In the genomic region with DNA sequence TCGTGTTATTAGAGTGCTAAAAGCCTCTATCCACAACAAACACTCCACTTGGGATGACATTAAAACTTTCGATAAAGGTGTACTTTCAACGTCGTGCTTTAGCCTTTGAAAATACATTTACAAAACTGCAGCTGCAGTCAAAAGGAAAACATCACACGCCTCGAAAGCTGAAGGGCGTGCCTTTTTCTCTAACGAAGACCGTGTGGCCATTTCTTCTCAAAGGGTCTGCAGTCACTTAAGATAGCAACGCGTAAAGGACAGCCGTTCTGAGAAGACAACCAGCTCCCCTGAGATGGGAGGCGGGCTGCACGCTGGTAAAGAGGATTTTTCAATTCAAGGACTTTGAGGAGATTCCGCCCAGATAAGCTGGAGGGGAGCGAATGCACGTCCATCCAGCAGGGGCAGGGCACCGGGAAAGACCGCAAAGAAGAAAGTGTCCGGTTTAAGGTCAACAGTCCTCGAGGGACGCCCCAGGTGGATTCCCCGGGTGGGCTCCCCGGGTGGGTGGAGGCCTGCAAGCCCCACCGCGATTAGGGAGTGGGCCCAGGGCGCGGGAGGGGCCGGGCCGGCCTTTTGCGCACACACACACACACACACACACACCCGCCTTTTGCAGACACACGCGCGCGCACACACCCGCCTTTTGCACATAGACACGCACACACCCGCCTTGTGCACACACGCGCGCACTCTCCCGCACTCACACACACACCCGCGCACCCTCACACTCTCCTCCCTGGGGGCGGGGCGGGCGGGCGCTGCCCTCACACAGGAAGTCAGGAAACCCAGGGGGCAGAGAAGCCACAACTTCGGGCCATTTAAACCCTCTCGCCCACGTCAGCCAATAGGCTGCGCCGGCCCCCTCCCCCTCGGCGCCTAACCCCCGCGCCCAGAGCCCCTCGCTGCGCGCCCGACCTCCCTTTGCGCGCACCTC, we compare ENCODE assay signal across 1 cellular context.
TF ChIP-seq lines count a peak whose summit lies in the region.

No MANE protein-coding gene starts in this region.

TF ChIP-seq in HepG2, 621 proteins besides CTCF, POLR2A, EP300 and RAD21 (continued from another document and continues in another):
- TF ChIP-seq RARG (CRISPR knock-in tag; IDR thresholded peaks at IDR 0.05; ENCODE audit: low read depth) (peak; percentile 69; the same call in 1 of the 2 replicates), SALL1 (CRISPR knock-in tag; IDR thresholded peaks at IDR 0.05) (peak; percentile 46; the same call in 1 of the 2 replicates), TP53 (CRISPR knock-in tag; conservative IDR thresholded peaks at IDR 0.05) (no peak), SP1 (IDR thresholded peaks at IDR 0.05) (no peak), SP1 (CRISPR knock-in tag; IDR thresholded peaks at IDR 0.05) (no peak), HDAC1 (CRISPR knock-in tag; IDR thresholded peaks at IDR 0.05) (peak; percentile 7; the same call in 1 of the 2 replicates), ZSCAN30 (CRISPR knock-in tag; IDR thresholded peaks at IDR 0.05) (no peak), HOXA3 (CRISPR knock-in tag; IDR thresholded peaks at IDR 0.05) (peak; percentile 53; the same call in 1 of the 2 replicates), HDAC2 (CRISPR knock-in tag; IDR thresholded peaks at IDR 0.05) (no peak), ZNF839 (CRISPR knock-in tag; IDR thresholded peaks at IDR 0.05; ENCODE audit: borderline replicate concordance) (no peak; the same call in 1 of the 2 replicates), GABPA (IDR thresholded peaks at IDR 0.05; ENCODE audit: low read depth, low read length) (no peak), GABPA (CRISPR knock-in tag; IDR thresholded peaks at IDR 0.05; ENCODE audit: low read depth) (peak; percentile 38; the same call in 1 of the 2 replicates), IKZF4 (CRISPR knock-in tag; IDR thresholded peaks at IDR 0.05; ENCODE audit: borderline replicate concordance, low read depth, not compliant biosample characterization) (peak; percentile 9), TCF7 (IDR thresholded peaks at IDR 0.05; ENCODE audit: low read depth) (0 out of 2 replicates have a peak, but pooled peaks have one; percentile 11), ZNF547 (CRISPR knock-in tag; IDR thresholded peaks at IDR 0.05) (0 out of 2 replicates have a peak, but pooled peaks have one; percentile 13), NFYB (CRISPR knock-in tag; IDR thresholded peaks at IDR 0.05) (peak; percentile 63), PCBP1 (IDR thresholded peaks at IDR 0.05; ENCODE audit: borderline replicate concordance, low read depth, low read length) (0 out of 2 replicates have a peak, but pooled peaks have one; percentile 45), ZBED4 (CRISPR knock-in tag; IDR thresholded peaks at IDR 0.05; ENCODE audit: borderline replicate concordance) (no peak), REPIN1 (CRISPR knock-in tag; IDR thresholded peaks at IDR 0.05; ENCODE audit: borderline replicate concordance, low read depth) (0 out of 2 replicates have a peak, but pooled peaks have one; percentile 17), NR2F1 (CRISPR knock-in tag; IDR thresholded peaks at IDR 0.05) (no peak), MED13 (CRISPR knock-in tag; IDR thresholded peaks at IDR 0.05) (0 out of 2 replicates have a peak, but pooled peaks have one; percentile 5), SMAD3 (CRISPR knock-in tag; IDR thresholded peaks at IDR 0.05) (no peak), NONO (IDR thresholded peaks at IDR 0.05) (no peak), NONO (CRISPR knock-in tag; conservative IDR thresholded peaks at IDR 0.05) (0 out of 2 replicates have a peak, but pooled peaks have one; percentile 11), AGO2 (optimal IDR thresholded peaks at IDR 0.05; ENCODE audit: low read depth, low read length) (peak; percentile 86), ZBTB7B (CRISPR knock-in tag; IDR thresholded peaks at IDR 0.05) (peak; percentile 11; the same call in 1 of the 2 replicates), KLF6 (CRISPR knock-in tag; IDR thresholded peaks at IDR 0.05) (peak; percentile 1; the same call in 1 of the 2 replicates), MLLT10 (CRISPR knock-in tag; IDR thresholded peaks at IDR 0.05) (no peak), YEATS2 (CRISPR knock-in tag; IDR thresholded peaks at IDR 0.05; ENCODE audit: borderline replicate concordance) (no peak), ZNF501 (CRISPR knock-in tag; IDR thresholded peaks at IDR 0.05) (peak; percentile 53; the same call in 1 of the 2 replicates), ZSCAN22 (CRISPR knock-in tag; IDR thresholded peaks at IDR 0.05) (0 out of 2 replicates have a peak, but pooled peaks have one; percentile 37), KAT7 (CRISPR knock-in tag; IDR thresholded peaks at IDR 0.05; ENCODE audit: borderline replicate concordance) (no peak; the same call in 1 of the 2 replicates), ZNF572 (CRISPR knock-in tag; IDR thresholded peaks at IDR 0.05) (0 out of 2 replicates have a peak, but pooled peaks have one; percentile 18), MAX (IDR thresholded peaks at IDR 0.05) (peak; percentile 13; the same call in 1 of the 2 replicates), MIER3 (CRISPR knock-in tag; IDR thresholded peaks at IDR 0.05; ENCODE audit: borderline replicate concordance) (no peak), HMG20B (CRISPR knock-in tag; conservative IDR thresholded peaks at IDR 0.05) (no peak), ZNF367 (CRISPR knock-in tag; IDR thresholded peaks at IDR 0.05; ENCODE audit: borderline replicate concordance) (peak; percentile 97), AKAP8 (CRISPR knock-in tag; IDR thresholded peaks at IDR 0.05) (peak; percentile 81; the same call in 1 of the 2 replicates)
- TF ChIP-seq, protein P1, sequence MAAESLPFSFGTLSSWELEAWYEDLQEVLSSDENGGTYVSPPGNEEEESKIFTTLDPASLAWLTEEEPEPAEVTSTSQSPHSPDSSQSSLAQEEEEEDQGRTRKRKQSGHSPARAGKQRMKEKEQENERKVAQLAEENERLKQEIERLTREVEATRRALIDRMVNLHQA (CRISPR knock-in tag; IDR thresholded peaks at IDR 0.05): no peak
- TF ChIP-seq, protein P2, sequence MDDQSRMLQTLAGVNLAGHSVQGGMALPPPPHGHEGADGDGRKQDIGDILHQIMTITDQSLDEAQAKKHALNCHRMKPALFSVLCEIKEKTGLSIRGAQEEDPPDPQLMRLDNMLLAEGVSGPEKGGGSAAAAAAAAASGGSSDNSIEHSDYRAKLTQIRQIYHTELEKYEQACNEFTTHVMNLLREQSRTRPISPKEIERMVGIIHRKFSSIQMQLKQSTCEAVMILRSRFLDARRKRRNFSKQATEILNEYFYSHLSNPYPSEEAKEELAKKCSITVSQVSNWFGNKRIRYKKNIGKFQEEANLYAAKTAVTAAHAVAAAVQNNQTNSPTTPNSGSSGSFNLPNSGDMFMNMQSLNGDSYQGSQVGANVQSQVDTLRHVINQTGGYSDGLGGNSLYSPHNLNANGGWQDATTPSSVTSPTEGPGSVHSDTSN (CRISPR knock-in tag; IDR thresholded peaks at IDR 0.05; ENCODE audit: borderline replicate concordance): no peak
- TF ChIP-seq, protein P3, sequence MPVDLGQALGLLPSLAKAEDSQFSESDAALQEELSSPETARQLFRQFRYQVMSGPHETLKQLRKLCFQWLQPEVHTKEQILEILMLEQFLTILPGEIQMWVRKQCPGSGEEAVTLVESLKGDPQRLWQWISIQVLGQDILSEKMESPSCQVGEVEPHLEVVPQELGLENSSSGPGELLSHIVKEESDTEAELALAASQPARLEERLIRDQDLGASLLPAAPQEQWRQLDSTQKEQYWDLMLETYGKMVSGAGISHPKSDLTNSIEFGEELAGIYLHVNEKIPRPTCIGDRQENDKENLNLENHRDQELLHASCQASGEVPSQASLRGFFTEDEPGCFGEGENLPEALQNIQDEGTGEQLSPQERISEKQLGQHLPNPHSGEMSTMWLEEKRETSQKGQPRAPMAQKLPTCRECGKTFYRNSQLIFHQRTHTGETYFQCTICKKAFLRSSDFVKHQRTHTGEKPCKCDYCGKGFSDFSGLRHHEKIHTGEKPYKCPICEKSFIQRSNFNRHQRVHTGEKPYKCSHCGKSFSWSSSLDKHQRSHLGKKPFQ (CRISPR knock-in tag; IDR thresholded peaks at IDR 0.05; ENCODE audit: insufficient replicate concordance): no peak
- TF ChIP-seq, protein P4, sequence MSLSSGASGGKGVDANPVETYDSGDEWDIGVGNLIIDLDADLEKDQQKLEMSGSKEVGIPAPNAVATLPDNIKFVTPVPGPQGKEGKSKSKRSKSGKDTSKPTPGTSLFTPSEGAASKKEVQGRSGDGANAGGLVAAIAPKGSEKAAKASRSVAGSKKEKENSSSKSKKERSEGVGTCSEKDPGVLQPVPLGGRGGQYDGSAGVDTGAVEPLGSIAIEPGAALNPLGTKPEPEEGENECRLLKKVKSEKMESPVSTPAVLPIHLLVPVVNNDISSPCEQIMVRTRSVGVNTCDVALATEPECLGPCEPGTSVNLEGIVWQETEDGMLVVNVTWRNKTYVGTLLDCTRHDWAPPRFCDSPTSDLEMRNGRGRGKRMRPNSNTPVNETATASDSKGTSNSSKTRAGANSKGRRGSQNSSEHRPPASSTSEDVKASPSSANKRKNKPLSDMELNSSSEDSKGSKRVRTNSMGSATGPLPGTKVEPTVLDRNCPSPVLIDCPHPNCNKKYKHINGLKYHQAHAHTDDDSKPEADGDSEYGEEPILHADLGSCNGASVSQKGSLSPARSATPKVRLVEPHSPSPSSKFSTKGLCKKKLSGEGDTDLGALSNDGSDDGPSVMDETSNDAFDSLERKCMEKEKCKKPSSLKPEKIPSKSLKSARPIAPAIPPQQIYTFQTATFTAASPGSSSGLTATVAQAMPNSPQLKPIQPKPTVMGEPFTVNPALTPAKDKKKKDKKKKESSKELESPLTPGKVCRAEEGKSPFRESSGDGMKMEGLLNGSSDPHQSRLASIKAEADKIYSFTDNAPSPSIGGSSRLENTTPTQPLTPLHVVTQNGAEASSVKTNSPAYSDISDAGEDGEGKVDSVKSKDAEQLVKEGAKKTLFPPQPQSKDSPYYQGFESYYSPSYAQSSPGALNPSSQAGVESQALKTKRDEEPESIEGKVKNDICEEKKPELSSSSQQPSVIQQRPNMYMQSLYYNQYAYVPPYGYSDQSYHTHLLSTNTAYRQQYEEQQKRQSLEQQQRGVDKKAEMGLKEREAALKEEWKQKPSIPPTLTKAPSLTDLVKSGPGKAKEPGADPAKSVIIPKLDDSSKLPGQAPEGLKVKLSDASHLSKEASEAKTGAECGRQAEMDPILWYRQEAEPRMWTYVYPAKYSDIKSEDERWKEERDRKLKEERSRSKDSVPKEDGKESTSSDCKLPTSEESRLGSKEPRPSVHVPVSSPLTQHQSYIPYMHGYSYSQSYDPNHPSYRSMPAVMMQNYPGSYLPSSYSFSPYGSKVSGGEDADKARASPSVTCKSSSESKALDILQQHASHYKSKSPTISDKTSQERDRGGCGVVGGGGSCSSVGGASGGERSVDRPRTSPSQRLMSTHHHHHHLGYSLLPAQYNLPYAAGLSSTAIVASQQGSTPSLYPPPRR (CRISPR knock-in tag; IDR thresholded peaks at IDR 0.05; ENCODE audit: borderline replicate concordance): 0 out of 2 replicates have a peak, but pooled peaks have one; percentile 41
- TF ChIP-seq, protein P5, sequence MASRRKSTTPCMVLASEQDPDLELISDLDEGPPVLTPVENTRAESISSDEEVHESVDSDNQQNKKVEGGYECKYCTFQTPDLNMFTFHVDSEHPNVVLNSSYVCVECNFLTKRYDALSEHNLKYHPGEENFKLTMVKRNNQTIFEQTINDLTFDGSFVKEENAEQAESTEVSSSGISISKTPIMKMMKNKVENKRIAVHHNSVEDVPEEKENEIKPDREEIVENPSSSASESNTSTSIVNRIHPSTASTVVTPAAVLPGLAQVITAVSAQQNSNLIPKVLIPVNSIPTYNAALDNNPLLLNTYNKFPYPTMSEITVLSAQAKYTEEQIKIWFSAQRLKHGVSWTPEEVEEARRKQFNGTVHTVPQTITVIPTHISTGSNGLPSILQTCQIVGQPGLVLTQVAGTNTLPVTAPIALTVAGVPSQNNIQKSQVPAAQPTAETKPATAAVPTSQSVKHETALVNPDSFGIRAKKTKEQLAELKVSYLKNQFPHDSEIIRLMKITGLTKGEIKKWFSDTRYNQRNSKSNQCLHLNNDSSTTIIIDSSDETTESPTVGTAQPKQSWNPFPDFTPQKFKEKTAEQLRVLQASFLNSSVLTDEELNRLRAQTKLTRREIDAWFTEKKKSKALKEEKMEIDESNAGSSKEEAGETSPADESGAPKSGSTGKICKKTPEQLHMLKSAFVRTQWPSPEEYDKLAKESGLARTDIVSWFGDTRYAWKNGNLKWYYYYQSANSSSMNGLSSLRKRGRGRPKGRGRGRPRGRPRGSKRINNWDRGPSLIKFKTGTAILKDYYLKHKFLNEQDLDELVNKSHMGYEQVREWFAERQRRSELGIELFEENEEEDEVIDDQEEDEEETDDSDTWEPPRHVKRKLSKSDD (CRISPR knock-in tag; IDR thresholded peaks at IDR 0.05; ENCODE audit: low read depth): 0 out of 2 replicates have a peak, but pooled peaks have one; percentile 9
- TF ChIP-seq, protein P6, sequence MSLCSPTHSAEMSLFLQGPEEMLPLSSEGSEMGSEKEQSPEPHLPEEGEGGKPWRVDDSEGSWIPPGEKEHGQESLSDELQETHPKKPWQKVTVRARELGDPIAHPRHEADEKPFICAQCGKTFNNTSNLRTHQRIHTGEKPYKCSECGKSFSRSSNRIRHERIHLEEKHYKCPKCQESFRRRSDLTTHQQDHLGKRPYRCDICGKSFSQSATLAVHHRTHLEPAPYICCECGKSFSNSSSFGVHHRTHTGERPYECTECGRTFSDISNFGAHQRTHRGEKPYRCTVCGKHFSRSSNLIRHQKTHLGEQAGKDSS (CRISPR knock-in tag; IDR thresholded peaks at IDR 0.05; ENCODE audit: borderline replicate concordance, low read depth): 0 out of 2 replicates have a peak, but pooled peaks have one; percentile 8
